15 cellular contexts compared by ENCODE assay signal in the genomic region with DNA sequence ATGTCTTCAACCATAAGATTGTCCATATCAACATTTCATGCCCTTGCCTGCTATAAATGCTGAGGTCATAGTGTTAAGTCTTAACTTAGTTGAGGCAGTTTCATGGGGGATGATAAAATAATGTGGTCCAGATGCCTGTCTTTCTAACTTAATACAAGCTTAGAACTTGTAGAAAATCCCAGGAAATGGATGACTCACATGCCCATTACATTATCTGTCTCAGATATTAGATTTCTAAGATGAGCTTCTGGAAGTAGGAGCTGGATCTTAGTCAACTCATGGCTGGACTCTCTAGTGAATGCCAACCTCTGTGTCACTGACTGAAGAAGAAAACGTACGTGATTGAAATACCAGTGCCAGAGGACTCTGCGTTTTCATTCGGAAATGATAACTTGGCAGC.
"Had no signal": no experiment of that assay in that cellular context is flagged by ENCODE, and none has a peak within 500 bp of the region (broad histone marks: within the 10 kb centered on the region; RNA-seq: fewer than 3 reads in every experiment).

No MANE protein-coding gene starts in this region.

- DNase-seq: activated CD4-positive, alpha-beta T cell treated with anti-CD3 and anti-CD28 coated beads for 4 hours; activated CD4-positive, alpha-beta T cell treated with anti-CD3 and anti-CD28 coated beads, Interleukin-2, amount 50 U/mL, for 48 hours; activated CD4-positive, CD25-positive, alpha-beta regulatory T cell; activated CD8-positive, alpha-beta memory T cell treated with anti-CD3 and anti-CD28 coated beads, Interleukin-2, amount 50 U/mL, for 48 hours; activated naive CD4-positive, alpha-beta T cell treated with Interleukin-2 at 50 U/mL for 16 hours; activated naive CD8-positive, alpha-beta T cell treated with anti-CD3 and anti-CD28 coated beads for 36 hours; activated T-cell treated with anti-CD3 and anti-CD28 coated beads, Interleukin-2, amount 50 U/mL, for 4 hours; effector CD4-positive, alpha-beta T cell; foreskin melanocyte; glutamatergic neuron; immature natural killer cell; left ventricle myocardium superior; small intestine; stimulated activated CD4-positive, alpha-beta T cell treated with anti-CD3 and anti-CD28 coated beads, Interleukin-2, amount 100 ng/mL, for 24 hours; T-helper 17 cell had no signal
